ENCODE assay signal across 13 cellular contexts in genomic region chr2:120562218-120563005, GRCh38.
DNase-seq lines count a peak whose midpoint lies in the region; ATAC-seq and TF ChIP-seq lines count a peak whose summit lies in the region.
"Had no signal": no experiment of that assay in that cellular context is flagged by ENCODE, and none has a peak within 500 bp of the region (broad histone marks: within the 10 kb centered on the region; RNA-seq: fewer than 3 reads in every experiment).

No MANE protein-coding gene starts in this region.

- intact Hi-C loops in IMR-90 (cut with micrococcal nuclease) = no loop called here

- H4K20me1 ChIP-seq in IMR-90 (ENCODE audit: insufficient read depth, low read length) (no peaks in the 10 kb centered on the region), neural progenitor cell (ENCODE audit: low read depth) (peaks cover 10% of the 10 kb centered on the region), SK-N-SH (ENCODE audit: insufficient read depth) (no peaks in the 10 kb centered on the region)

- no peak overlapping the region for H2AK9ac ChIP-seq in IMR-90 (replicated peaks; ENCODE audit: low read depth, low read length, poor library complexity)

- H3K56ac ChIP-seq in IMR-90 (ENCODE audit: extremely low read depth, insufficient read depth, low read length) = no peak overlapping the region

- H2BK20ac ChIP-seq in IMR-90 (ENCODE audit: low read depth, low read length) = 0 out of 2 replicates have a peak overlapping the region, but pooled peaks have one; percentile 10

- dilution Hi-C loops in IMR-90 (cut with HindIII; ENCODE audit: low sequenced_read_pairs, unreplicated experiment) = no loop called here

- H3K27me3 ChIP-seq in IMR-90 (ENCODE audit: control insufficient read depth, insufficient read depth, low read length) (peaks cover 3% of the 10 kb centered on the region; the same call in 1 of the 2 replicates), foreskin keratinocyte (peaks cover 38% of the 10 kb centered on the region), neural progenitor cell (peaks cover 14% of the 10 kb centered on the region), SK-N-SH (ENCODE audit: insufficient read depth) (no peaks in the 10 kb centered on the region)
- H3K27me3 ChIP-seq: BE2C had no signal

- H3K79me1 ChIP-seq in IMR-90 (ENCODE audit: low read depth in 1 of 2, low read length in 2 of 2) = no peaks in the 10 kb centered on the region

- no peak overlapping the region for H3K18ac ChIP-seq in IMR-90 (ENCODE audit: low read depth, low read length)

- peak overlapping the region; percentile 53 for H3K27ac Mint-ChIP-seq in neural progenitor cell
- H3K27ac Mint-ChIP-seq: CD4-positive, alpha-beta memory T cell had no signal

- peak overlapping the region; percentile 99 for H2AK5ac ChIP-seq in IMR-90 (ENCODE audit: low read depth, low read length)

- H3F3A ChIP-seq in neural progenitor cell (ENCODE audit: low read depth) = no peaks in the 10 kb centered on the region
- H3F3A ChIP-seq in SK-N-SH (replicated peaks; ENCODE audit: insufficient read depth) = peaks cover 16% of the 10 kb centered on the region

- peak overlapping the region; percentile 96; the same call in 1 of the 2 replicates for H3K4ac ChIP-seq in IMR-90 (ENCODE audit: low read depth, low read length)

- no peaks in the 10 kb centered on the region for H3K9me2 ChIP-seq in SK-N-SH

- no TSS peak for BruUV-seq in IMR-90 (replicated peaks; lab: Mats Ljungman, UMichigan)

- CTCF ChIA-PET in IMR-90 (lab: Yijun Ruan, JAX) (no interaction called here), SK-N-SH (lab: Yijun Ruan, JAX) (interaction anchor here (1.5 kb wide), 1 partner anchor 15 kb away, joined by 3 read pairs; no protein-coding TSS in a partner anchor)

- in situ Hi-C loops in IMR-90 (cut with MboI; ENCODE audit: low sequenced_read_pairs) = no loop called here

- H4K8ac ChIP-seq in IMR-90 (ENCODE audit: low read depth in 2 of 2, low read length in 2 of 2) = peak overlapping the region in 1 of 2 experiments; percentile 33; a peak in 1 of 4 replicates

- H2BK5ac ChIP-seq in IMR-90 (ENCODE audit: low read depth, low read length, poor library complexity, severe bottlenecking) = no peak overlapping the region

- DNase-seq in IMR-90 = no peak
- no peak for DNase-seq in foreskin keratinocyte
- DNase-seq in neural progenitor cell (ENCODE audit: low spot score) = no peak
- DNase-seq in occipital lobe (lab: John Stamatoyannopoulos, UW) = no peak
- no peak for DNase-seq in SK-N-SH
- DNase-seq: BE2C; CD4-positive, alpha-beta memory T cell; DMS79; GM23248 had no signal

- no peaks in the 10 kb centered on the region for H3K9me3 Mint-ChIP-seq in neural progenitor cell
- H3K9me3 Mint-ChIP-seq: CD4-positive, alpha-beta memory T cell had no signal

- peaks cover 22% of the 10 kb centered on the region for H3K27me3 Mint-ChIP-seq in neural progenitor cell (ENCODE audit: insufficient read depth, low read depth)

- H3K36me3 Mint-ChIP-seq in neural progenitor cell = no peaks in the 10 kb centered on the region
- H3K36me3 Mint-ChIP-seq: CD4-positive, alpha-beta memory T cell had no signal

- TF ChIP-seq RAD21 in IMR-90 (IDR thresholded peaks at IDR 0.05; ENCODE audit: low read length) = no peak
- TF ChIP-seq RAD21 in SK-N-SH (IDR thresholded peaks at IDR 0.05; ENCODE audit: low read length) = no peak

- H4K5ac ChIP-seq in IMR-90 (ENCODE audit: low read depth, low read length) = no peak overlapping the region

- TF ChIP-seq CTCF in IMR-90 (conservative IDR thresholded peaks at IDR 0.05; ENCODE audit: low read depth, low read length) = no peak
- no peak for TF ChIP-seq CTCF in foreskin keratinocyte (conservative IDR thresholded peaks at IDR 0.05)
- TF ChIP-seq CTCF in neural progenitor cell (IDR thresholded peaks at IDR 0.05) = no peak
- no peak for TF ChIP-seq CTCF in SK-N-SH (IDR thresholded peaks at IDR 0.05)

- no peak overlapping the region for H3K9ac ChIP-seq in IMR-90 (ENCODE audit: low read depth, low read length)
- H3K9ac ChIP-seq in neural progenitor cell = no peak overlapping the region
- no peak overlapping the region for H3K9ac ChIP-seq in SK-N-SH
- H3K9ac ChIP-seq: GM23248 had no signal

- H2AFZ ChIP-seq in IMR-90 (replicated peaks; ENCODE audit: low read length, poor library complexity) (no peak overlapping the region), neural progenitor cell (replicated peaks) (no peak overlapping the region), SK-N-SH (ENCODE audit: low read depth) (no peak overlapping the region)
- H2AFZ ChIP-seq: GM23248 had no signal

- no peak for TF ChIP-seq POLR2A in IMR-90 (IDR thresholded peaks at IDR 0.05; ENCODE audit: low read depth, low read length)

- no peak for TF ChIP-seq EP300 in SK-N-SH (IDR thresholded peaks at IDR 0.05; ENCODE audit: borderline replicate concordance in 1 of 2, low read depth in 1 of 2, low read length in 1 of 2)

- H3K79me2 ChIP-seq in neural progenitor cell (ENCODE audit: low read depth) (no peaks in the 10 kb centered on the region), SK-N-SH (ENCODE audit: insufficient read depth) (no peaks in the 10 kb centered on the region)

- peaks cover 32% of the 10 kb centered on the region for H3K9me1 ChIP-seq in IMR-90 (ENCODE audit: insufficient read depth, low read length)

- no peak overlapping the region for H3K4me2 ChIP-seq in IMR-90 (ENCODE audit: low read depth, low read length)
- H3K4me2 ChIP-seq in neural progenitor cell = no peak overlapping the region
- H3K4me2 ChIP-seq in SK-N-SH = no peak overlapping the region
- H3K4me2 ChIP-seq: A549 had no signal

- H2BK120ac ChIP-seq in IMR-90 (ENCODE audit: low read depth, low read length) = peak overlapping the region; percentile 97; the same call in 1 of the 2 replicates

- no peak overlapping the region for H3K4me3 ChIP-seq in IMR-90 (ENCODE audit: insufficient read depth, low read depth, low read length)
- H3K4me3 ChIP-seq in neural progenitor cell = no peak overlapping the region
- no peak overlapping the region for H3K4me3 ChIP-seq in SK-N-SH (ENCODE audit: low read depth in 2 of 2, low read length in 1 of 2)
- H3K4me3 ChIP-seq: A549, GM12878, GM23248 had no signal

- ATAC-seq in IMR-90 (ENCODE audit: low read depth) (no peak), foreskin keratinocyte (peak; percentile 28), HG02759 (IDR thresholded peaks at IDR 0.05; ENCODE audit: unreplicated experiment) (no peak)
- ATAC-seq: A549, GM12878 had no signal

- H3K36me3 ChIP-seq in IMR-90 (ENCODE audit: control insufficient read depth, insufficient read depth, low read length) (no peaks in the 10 kb centered on the region), neural progenitor cell (no peaks in the 10 kb centered on the region), SK-N-SH (replicated peaks in 1 of 2; ENCODE audit: control insufficient read depth in 1 of 2, insufficient read depth in 2 of 2, low read length in 1 of 2) (no peaks in the 10 kb centered on the region)
- H3K36me3 ChIP-seq: BE2C had no signal

- H3K4me1 ChIP-seq in IMR-90 (ENCODE audit: control insufficient read depth, insufficient read depth, low read length) (peaks cover 38% of the 10 kb centered on the region), foreskin keratinocyte (no peaks in the 10 kb centered on the region), neural progenitor cell (peaks cover 17% of the 10 kb centered on the region), SK-N-SH (ENCODE audit: control insufficient read depth in 1 of 2, insufficient read depth in 2 of 2, low read depth in 1 of 2, low read length in 1 of 2) (peaks cover 0 to 13% of the 10 kb centered on the region in 2 experiments; a peak in 2 of 4 replicates)
- H3K4me1 ChIP-seq: BE2C had no signal

- peak overlapping the region; percentile 97; the same call in 2 of the 3 replicates for H2BK15ac ChIP-seq in IMR-90 (ENCODE audit: low read depth, low read length)

- peaks cover 39% of the 10 kb centered on the region for H3K4me1 Mint-ChIP-seq in neural progenitor cell
- H3K4me1 Mint-ChIP-seq: CD4-positive, alpha-beta memory T cell had no signal

- POLR2A ChIA-PET in IMR-90 (lab: Charles Lee; ENCODE audit: unreplicated experiment) (no interaction called here), SK-N-SH (lab: Yijun Ruan, JAX) (no interaction called here)

- peak overlapping the region; percentile 57; the same call in 1 of the 2 replicates for H3K14ac ChIP-seq in IMR-90 (replicated peaks; ENCODE audit: low read depth, low read length)

- no peak overlapping the region for H3K4me3 Mint-ChIP-seq in neural progenitor cell
- H3K4me3 Mint-ChIP-seq: CD4-positive, alpha-beta memory T cell had no signal

- H3K27ac ChIP-seq in IMR-90 (ENCODE audit: insufficient read depth, low read length) (no peak overlapping the region), foreskin keratinocyte (no peak overlapping the region), neural progenitor cell (no peak overlapping the region), SK-N-SH (ENCODE audit: low read depth in 2 of 2, low read length in 1 of 2) (no peak overlapping the region)
- H3K27ac ChIP-seq: A549, C4-2B, GM23248 had no signal

- H3K23ac ChIP-seq in IMR-90 (ENCODE audit: low read depth, low read length) = no peak overlapping the region

- WGBS in IMR-90 (ENCODE audit: extremely low coverage in 2 of 2, insufficient read length in 1 of 2), 2 experiments = 97% methylated on average over 6 of the region's 18 CpGs; no CpG with 5 or more reads in 1 of the 2 experiments
- WGBS in SK-N-SH (ENCODE audit: low lambda C conversion rate) = 78% methylated on average over 18 of the region's 18 CpGs

- H3K9me3 ChIP-seq in IMR-90 (ENCODE audit: control insufficient read depth, insufficient read depth, low read length) = no peaks in the 10 kb centered on the region
- no peaks in the 10 kb centered on the region for H3K9me3 ChIP-seq in neural progenitor cell (ENCODE audit: low read depth)
- H3K9me3 ChIP-seq in SK-N-SH = no peaks in the 10 kb centered on the region
- H3K9me3 ChIP-seq: A549, BE2C had no signal

- peak overlapping the region; percentile 99; the same call in 1 of the 2 replicates for H4K91ac ChIP-seq in IMR-90 (ENCODE audit: insufficient read depth, low read depth, low read length)

TF ChIP-seq in IMR-90, 13 proteins besides CTCF, POLR2A, EP300 and RAD21 (continues in another document):
- TF ChIP-seq RCOR1 (IDR thresholded peaks at IDR 0.05; ENCODE audit: insufficient replicate concordance, low read length) (no peak), SMC3 (IDR thresholded peaks at IDR 0.05; ENCODE audit: low read depth, low read length) (no peak), FOS (IDR thresholded peaks at IDR 0.05; ENCODE audit: low read depth, low read length) (no peak)

TF ChIP-seq in SK-N-SH, 30 proteins besides CTCF, POLR2A, EP300 and RAD21 (continues in another document):
- TF ChIP-seq TCF12 (IDR thresholded peaks at IDR 0.05) (no peak), TEAD4 (IDR thresholded peaks at IDR 0.05; ENCODE audit: borderline replicate concordance, insufficient read depth) (no peak), PBX3 (IDR thresholded peaks at IDR 0.05) (no peak)
